8 cellular contexts compared by ENCODE assay signal in the genomic region with DNA sequence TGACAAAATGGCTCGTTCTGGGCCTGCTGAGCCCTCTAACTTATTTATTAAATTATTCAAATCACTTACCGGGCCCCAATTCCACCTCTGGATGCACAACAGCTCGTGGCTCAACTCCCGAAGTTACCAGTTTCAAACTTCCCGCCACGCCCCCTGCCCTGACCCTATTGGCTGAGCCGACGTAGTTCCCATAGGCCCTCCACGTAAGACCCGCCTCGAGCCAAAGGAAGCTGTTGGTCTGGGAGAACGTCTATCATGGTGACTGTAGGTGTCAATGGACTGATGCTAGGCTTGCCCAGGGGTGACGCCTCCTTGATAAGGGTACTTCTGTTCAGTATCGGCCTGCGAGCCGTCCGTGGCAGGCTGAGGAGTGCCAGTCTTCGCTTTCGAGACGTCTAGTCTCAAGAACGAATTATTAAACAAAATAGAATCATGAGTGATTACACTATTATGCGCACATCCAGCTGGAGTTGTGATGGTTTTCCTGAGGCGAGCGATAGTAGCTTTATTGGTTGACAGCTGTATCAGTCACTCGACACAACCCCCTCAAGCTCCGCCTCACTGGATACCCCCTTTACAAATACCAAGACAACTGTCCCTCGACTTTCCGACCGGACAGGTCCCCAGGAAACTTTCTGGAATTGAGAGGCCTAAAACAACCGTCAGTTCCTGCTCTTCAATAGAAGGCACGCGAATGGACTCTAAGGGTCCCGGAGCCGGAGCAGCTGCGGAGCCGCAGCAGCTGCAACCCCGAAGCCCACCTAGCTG. TPM values are rescaled to one million over a fixed set of nuclear protein-coding genes. Genes with fewer than 3 reads are reported as not detected.
A peak's percentile ranks its signal among the peaks of the same experiment; 100 is the strongest.
DNase-seq lines count a peak whose midpoint lies in the region; ATAC-seq and TF ChIP-seq lines count a peak whose summit lies in the region.

Gene CDCA3, minus strand, starts transcription at position 134 of the 768 bp plus-strand sequence. CDS start 334 bp downstream, outside the sequence.

- DNase-seq in CD1c-positive myeloid dendritic cell (ENCODE audit: extremely low spot score): peak; percentile 97
- peak; percentile 99 for DNase-seq in NCI-H82 treated with DMSO at 0.1 percent for 48 hours (lab: John Stamatoyannopoulos, UW; ENCODE audit: unreplicated experiment)
- DNase-seq in activated CD4-positive, alpha-beta memory T cell treated with anti-CD3 and anti-CD28 coated beads for 36 hours: peak; percentile 97
- peak; percentile 80 to 98 (median 96) for DNase-seq in dorsolateral prefrontal cortex
- peak; percentile 94 for DNase-seq in stimulated activated CD4-positive, alpha-beta T cell treated with anti-CD3 and anti-CD28 coated beads, Interleukin-4, amount 100 ng/mL, for 24 hours

- intact Hi-C loops in activated CD4-positive, alpha-beta memory T cell treated with anti-CD3 and anti-CD28 coated beads for 36 hours (cut with micrococcal nuclease): loop anchor here (1.0 to 5.0 kb wide), 4 partner anchors 162 to 424 kb away; partner anchors contain the start of genes CHD4, MRPL51 and ZNF384
- intact Hi-C loops in dorsolateral prefrontal cortex (cut with DNase I): no loop called here

- peak within 1 kb of the TSS; percentile 83 to 99 (median 95) for H3K27ac ChIP-seq in dorsolateral prefrontal cortex
- peak within 1 kb of the TSS; percentile 90 to 98 for H3K27ac ChIP-seq in liver (ENCODE audit: low read depth in 1 of 2, low read length in 2 of 2)

- H3K9me3 Mint-ChIP-seq in activated CD4-positive, alpha-beta memory T cell treated with anti-CD3 and anti-CD28 coated beads for 36 hours: no peaks in the 10 kb centered on the region

- peak within 1 kb of the TSS; percentile 95 for H3K4me3 Mint-ChIP-seq in activated CD4-positive, alpha-beta memory T cell treated with anti-CD3 and anti-CD28 coated beads for 36 hours

- WGBS in liver: under 1% methylated on average over 37 of the region's 37 CpGs

- H3K9me3 ChIP-seq in liver (ENCODE audit: control insufficient read depth in 4 of 4, low read length in 3 of 4): no peaks in the 10 kb centered on the region

- H3K27ac Mint-ChIP-seq in activated CD4-positive, alpha-beta memory T cell treated with anti-CD3 and anti-CD28 coated beads for 36 hours: peak within 1 kb of the TSS; percentile 98

- peaks cover 7 to 23% (median 13%) of the 10 kb centered on the region in 4 donors for H3K4me1 ChIP-seq in liver (ENCODE audit: control insufficient read depth in 4 of 4, insufficient read depth in 4 of 4, low read length in 3 of 4)

- peaks cover 29% of the 10 kb centered on the region for H3K4me1 Mint-ChIP-seq in activated CD4-positive, alpha-beta memory T cell treated with anti-CD3 and anti-CD28 coated beads for 36 hours (ENCODE audit: low read depth)

- H3K36me3 ChIP-seq in liver (ENCODE audit: control insufficient read depth in 4 of 4, insufficient read depth in 3 of 4, low read depth in 1 of 4, low read length in 3 of 4): peaks cover 0 to 9% (median 7%) of the 10 kb centered on the region in 4 donors

- CTCF ChIA-PET in activated CD4-positive, alpha-beta memory T cell treated with anti-CD3 and anti-CD28 coated beads for 36 hours (lab: Charles Lee): interaction anchor here (0.9 to 6.5 kb wide), 18 partner anchors 9 to 358 kb away, joined by 3 to 74 read pairs (median 5); partner anchors contain the start of genes MLF2, MRPL51, PTMS and SPSB2

- POLR2A ChIA-PET in activated CD4-positive, alpha-beta memory T cell treated with anti-CD3 and anti-CD28 coated beads for 36 hours (lab: Charles Lee): interaction anchor here (0.8 to 5.0 kb wide), 25 partner anchors 8 to 381 kb away, joined by 3 to 94 read pairs (median 6); partner anchors contain the start of genes C12orf57, CD4, COPS7A and GAPDH

- TF ChIP-seq CTCF in dorsolateral prefrontal cortex (IDR thresholded peaks at IDR 0.05 in 54 of 56, conservative IDR thresholded peaks at IDR 0.05 in 2 of 56; ENCODE audit: low read depth in 1 of 56, partially characterized antibody in 56 of 56) (no peak), liver (IDR thresholded peaks at IDR 0.05; ENCODE audit: low read depth, low read length, missing input control) (peak; percentile 3)

- no peak for TF ChIP-seq RAD21 in liver (IDR thresholded peaks at IDR 0.05)

- ATAC-seq in GM19438 (IDR thresholded peaks at IDR 0.05; ENCODE audit: low read depth, unreplicated experiment) (peak; percentile 53), HG03575 (IDR thresholded peaks at IDR 0.05; ENCODE audit: extremely low read depth, insufficient number of reproducible peaks, low FRiP score, unreplicated experiment) (peak; percentile 26)

- no peaks in the 10 kb centered on the region for H3K27me3 Mint-ChIP-seq in activated CD4-positive, alpha-beta memory T cell treated with anti-CD3 and anti-CD28 coated beads for 36 hours

- peak within 1 kb of the TSS; percentile 77 to 87 for H3K9ac ChIP-seq in liver (ENCODE audit: low read depth in 1 of 2, low read length in 2 of 2)

- peaks cover 29% of the 10 kb centered on the region for H3K36me3 Mint-ChIP-seq in activated CD4-positive, alpha-beta memory T cell treated with anti-CD3 and anti-CD28 coated beads for 36 hours

- H3K27me3 ChIP-seq in dorsolateral prefrontal cortex (no peaks in the 10 kb centered on the region), liver (ENCODE audit: control insufficient read depth in 4 of 4, insufficient read depth in 4 of 4, low read length in 3 of 4) (no peaks in the 10 kb centered on the region)

- H3K4me3 ChIP-seq in dorsolateral prefrontal cortex: peak within 1 kb of the TSS; percentile 61 to 98 (median 79)
- H3K4me3 ChIP-seq in liver (ENCODE audit: low read depth in 1 of 3, low read length in 3 of 3): peak within 1 kb of the TSS; percentile 79 to 99 (median 79)

TF ChIP-seq in liver, 16 proteins besides CTCF, POLR2A, EP300 and RAD21 (continues in another document):
- no peak for TF ChIP-seq YY1 (IDR thresholded peaks at IDR 0.05)
- peak; percentile 47 for TF ChIP-seq NR2F2 (IDR thresholded peaks at IDR 0.05)
- no peak for TF ChIP-seq ZBTB33 (IDR thresholded peaks at IDR 0.05)
- TF ChIP-seq EGR1 (IDR thresholded peaks at IDR 0.05; ENCODE audit: low read depth in 2 of 2): no peak
- TF ChIP-seq FOXA2 (IDR thresholded peaks at IDR 0.05): no peak
- no peak for TF ChIP-seq FOXA1 (IDR thresholded peaks at IDR 0.05)
- TF ChIP-seq GABPA (IDR thresholded peaks at IDR 0.05 in 1 of 2, conservative IDR thresholded peaks at IDR 0.05 in 1 of 2): peak in 1 of 2 donors; percentile 12
- peak; percentile 99 for TF ChIP-seq SP1 (IDR thresholded peaks at IDR 0.05)
- TF ChIP-seq, protein P1, sequence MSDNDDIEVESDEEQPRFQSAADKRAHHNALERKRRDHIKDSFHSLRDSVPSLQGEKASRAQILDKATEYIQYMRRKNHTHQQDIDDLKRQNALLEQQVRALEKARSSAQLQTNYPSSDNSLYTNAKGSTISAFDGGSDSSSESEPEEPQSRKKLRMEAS (IDR thresholded peaks at IDR 0.05): no peak
- peak; percentile 63 to 73 for TF ChIP-seq RXRA (IDR thresholded peaks at IDR 0.05)
- TF ChIP-seq TAF1 (conservative IDR thresholded peaks at IDR 0.05): peak; percentile 88
- TF ChIP-seq JUND (IDR thresholded peaks at IDR 0.05): peak in 1 of 2 donors; percentile 52
- TF ChIP-seq, protein P2, sequence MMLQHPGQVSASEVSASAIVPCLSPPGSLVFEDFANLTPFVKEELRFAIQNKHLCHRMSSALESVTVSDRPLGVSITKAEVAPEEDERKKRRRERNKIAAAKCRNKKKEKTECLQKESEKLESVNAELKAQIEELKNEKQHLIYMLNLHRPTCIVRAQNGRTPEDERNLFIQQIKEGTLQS (IDR thresholded peaks at IDR 0.05): peak; percentile 9
- TF ChIP-seq HNF4G (IDR thresholded peaks at IDR 0.05): no peak
- TF ChIP-seq HNF4A (conservative IDR thresholded peaks at IDR 0.05): no peak

RNA-seq across cellular contexts. Expression of gene CDCA3, which starts in this region (rescaled TPM):
- total RNA-seq in activated CD4-positive, alpha-beta memory T cell treated with anti-CD3 and anti-CD28 coated beads for 36 hours: 10 to 100 TPM; 80.3 to 87.8 TPM
- 1 to 10 TPM in 109 of 120 experiments, under 1 TPM in 11; 0.58 to 4.1 (median 1.9) TPM for total RNA-seq in dorsolateral prefrontal cortex
- total RNA-seq in liver: 10 to 100 TPM in 1 of 2 donors, under 1 TPM in 1; 0.25 to 26.0 TPM
- polyA plus RNA-seq in liver: 1 to 10 TPM; 1.3 to 3.9 TPM

Comparison
In these comparisons a context has a peak if more than half of its experiments do, and no peak if none do; other contexts are left out.
1. Peak in every context shown above with its lines: DNase-seq, ATAC-seq, H3K4me3 ChIP-seq and H3K27ac ChIP-seq.